In the genomic region with DNA sequence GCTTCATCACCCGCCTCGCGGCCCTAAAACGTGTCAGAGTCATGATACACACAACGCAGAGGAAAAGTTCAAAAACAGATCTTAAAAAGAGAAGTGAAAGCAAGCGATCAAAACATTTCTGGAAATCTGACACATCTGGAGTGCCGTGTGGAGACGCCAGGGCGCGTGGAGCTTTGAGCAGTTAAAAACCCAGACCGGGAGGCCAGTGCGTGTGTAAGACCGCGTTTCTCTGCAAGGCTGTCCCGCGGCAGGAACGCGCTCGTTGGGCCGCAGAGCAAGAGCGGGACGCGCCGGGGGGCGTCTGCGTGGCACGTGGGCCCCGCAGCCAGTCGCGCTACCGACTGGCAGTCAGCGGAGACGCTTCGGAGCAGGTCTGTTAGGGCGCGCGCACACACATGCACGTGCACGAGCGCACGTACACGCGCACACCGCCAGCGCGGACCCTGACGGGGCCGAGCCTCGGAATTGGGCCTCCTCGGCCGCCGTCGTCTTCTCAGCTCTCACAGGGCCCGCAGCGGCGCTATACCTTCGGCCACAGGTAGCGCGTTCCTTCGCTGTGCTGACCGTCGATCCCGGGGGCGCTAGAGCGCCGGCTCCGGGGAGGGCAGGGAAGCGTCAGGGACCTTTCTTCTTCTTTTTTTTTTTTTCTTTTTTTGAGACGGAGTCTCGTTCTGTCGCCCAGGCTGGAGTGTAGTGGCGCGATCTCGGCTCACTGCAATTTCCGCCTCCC, we compare ENCODE assay signal across 8 cellular contexts. TPM values are rescaled to one million over a fixed set of nuclear protein-coding genes. Genes with fewer than 3 reads are reported as not detected.
DNase-seq lines count a peak whose midpoint lies in the region; ATAC-seq and TF ChIP-seq lines count a peak whose summit lies in the region.

No MANE protein-coding gene starts in this region.

- no peak overlapping the region for H3K9ac ChIP-seq in HCT116 (ENCODE audit: low read length)
- H3K9ac ChIP-seq in SU-DHL-6 (ENCODE audit: low read length): peak overlapping the region; percentile 59
- peak overlapping the region; percentile 92 for H3K9ac ChIP-seq in adipocyte (ENCODE audit: low read length)
- H3K9ac ChIP-seq in parathyroid adenoma: no peak overlapping the region

- peaks cover 12% of the 10 kb centered on the region for H3F3A ChIP-seq in SU-DHL-6 (ENCODE audit: insufficient read depth)

- TF ChIP-seq CTCF in HCT116 (IDR thresholded peaks at IDR 0.05 in 2 of 3, conservative IDR thresholded peaks at IDR 0.05 in 1 of 3; ENCODE audit: borderline replicate concordance in 1 of 3, insufficient read depth in 1 of 3, low read depth in 2 of 3, low read length in 2 of 3) (peak; percentile 27 to 35 (median 27); a peak in 4 of 6 replicates), SU-DHL-6 (IDR thresholded peaks at IDR 0.05; ENCODE audit: insufficient read depth, low read length, poor library complexity, severe bottlenecking) (peak; percentile 32), cardiac muscle cell (IDR thresholded peaks at IDR 0.05; ENCODE audit: low read depth, low read length) (peak; percentile 45), parathyroid adenoma (IDR thresholded peaks at IDR 0.05) (no peak), tibial nerve (IDR thresholded peaks at IDR 0.05) (peak in 3 of 5 experiments; percentile 24 to 69 (median 57))

- H3K9me3 ChIP-seq in HCT116 (ENCODE audit: control insufficient read depth in 1 of 2, insufficient read depth in 1 of 2, low read depth in 1 of 2, low read length in 2 of 2) (no peaks in the 10 kb centered on the region), SU-DHL-6 (ENCODE audit: insufficient read depth, low read length) (no peaks in the 10 kb centered on the region), adipocyte (ENCODE audit: control insufficient read depth, low read length) (no peaks in the 10 kb centered on the region), cardiac muscle cell (ENCODE audit: low read depth) (no peaks in the 10 kb centered on the region), parathyroid adenoma (ENCODE audit: control insufficient read depth, low read length) (no peaks in the 10 kb centered on the region), tibial nerve (no peaks in the 10 kb centered on the region)

- peak; percentile 89 for ATAC-seq in HCT116

- H2AFZ ChIP-seq in HCT116 (ENCODE audit: low read depth, low read length, poor library complexity, severe bottlenecking) (no peak overlapping the region), SU-DHL-6 (ENCODE audit: low read depth, low read length, severe bottlenecking) (peak overlapping the region; percentile 92), parathyroid adenoma (peak overlapping the region; percentile 84)

- CTCF ChIA-PET in HCT116 (lab: Charles Lee): interaction anchor here (1.4 to 5.5 kb wide), 4 partner anchors 10 to 513 kb away, joined by 5 to 110 read pairs (median 18); no protein-coding TSS in a partner anchor

- no peaks in the 10 kb centered on the region for H4K20me1 ChIP-seq in HCT116 (ENCODE audit: insufficient read depth)
- no peaks in the 10 kb centered on the region for H4K20me1 ChIP-seq in SU-DHL-6 (ENCODE audit: low read depth, low read length)

- 1 to 2% methylated on average over 53 to 55 of the region's 75 CpGs for WGBS in tibial nerve, 2 donors

- RAD21 ChIA-PET in HCT116 (lab: Charles Lee; ENCODE audit: low non-redundant PET in 1 of 2, low total read pairs in 2 of 2, uncharacterized antibody in 2 of 2, unreplicated experiment in 2 of 2): interaction anchor here (0.7 to 0.8 kb wide), 3 partner anchors 10 to 512 kb away, joined by 3 to 5 read pairs (median 3); partner anchors contain the start of gene RNF6 (in 1 of the 2)

- H3K9me2 ChIP-seq in HCT116 (ENCODE audit: insufficient read depth) (no peaks in the 10 kb centered on the region), SU-DHL-6 (replicated peaks; ENCODE audit: insufficient read depth, low read length) (no peaks in the 10 kb centered on the region)

- intact Hi-C loops in HCT116 (cut with micrococcal nuclease): no loop called here

- H3K27me3 ChIP-seq in HCT116 (ENCODE audit: insufficient read depth, low read length) (no peaks in the 10 kb centered on the region), SU-DHL-6 (ENCODE audit: low read length) (no peaks in the 10 kb centered on the region), adipocyte (replicated peaks; ENCODE audit: control insufficient read depth, insufficient read depth, low read length) (no peaks in the 10 kb centered on the region), cardiac muscle cell (no peaks in the 10 kb centered on the region), parathyroid adenoma (ENCODE audit: control insufficient read depth, insufficient read depth, low read length) (no peaks in the 10 kb centered on the region), tibial nerve (no peaks in the 10 kb centered on the region)

- BruUV-seq in HCT116 (replicated peaks; lab: Mats Ljungman, UMichigan): no TSS peak

- H3K4me1 ChIP-seq in HCT116 (ENCODE audit: control insufficient read depth in 1 of 2, insufficient read depth in 2 of 2, low read length in 2 of 2) (peaks cover 0 to 8% of the 10 kb centered on the region in 2 experiments; a peak in 2 of 4 replicates), adipocyte (ENCODE audit: control insufficient read depth, insufficient read depth, low read length) (peaks cover 15% of the 10 kb centered on the region), cardiac muscle cell (ENCODE audit: low read depth) (no peaks in the 10 kb centered on the region), parathyroid adenoma (no peaks in the 10 kb centered on the region), tibial nerve (peaks cover 0 to 39% (median 5%) of the 10 kb centered on the region in 4 donors)

- peak; percentile 45 for DNase-seq in GM04503 (ENCODE audit: low read depth)
- DNase-seq in HCT116 (ENCODE audit: low read depth, low spot score): peak; percentile 65
- DNase-seq in MV-4-11 (lab: John Stamatoyannopoulos, UW): peak; percentile 96
- DNase-seq in adipocyte (ENCODE audit: low read depth): peak; percentile 88
- peak; percentile 70 to 96 for DNase-seq in cardiac muscle cell (ENCODE audit: low read depth in 1 of 2, low spot score in 1 of 2)
- DNase-seq in tibial nerve (ENCODE audit: low spot score in 2 of 2): peak; percentile 62 to 71

- H3K36me3 ChIP-seq in HCT116 (ENCODE audit: control insufficient read depth in 1 of 2, insufficient read depth in 2 of 2, low read length in 2 of 2) (no peaks in the 10 kb centered on the region), SU-DHL-6 (ENCODE audit: low read length) (no peaks in the 10 kb centered on the region), adipocyte (ENCODE audit: control insufficient read depth, insufficient read depth, low read length, severe bottlenecking) (no peaks in the 10 kb centered on the region), cardiac muscle cell (no peaks in the 10 kb centered on the region), parathyroid adenoma (ENCODE audit: control insufficient read depth, insufficient read depth, low read length) (no peaks in the 10 kb centered on the region), tibial nerve (peaks cover 0 to 10% (median 0%) of the 10 kb centered on the region in 3 donors)

- H3K79me2 ChIP-seq in HCT116 (ENCODE audit: insufficient read depth, low read length): no peaks in the 10 kb centered on the region
- no peaks in the 10 kb centered on the region for H3K79me2 ChIP-seq in SU-DHL-6 (ENCODE audit: insufficient read depth, low read length)
- no peaks in the 10 kb centered on the region for H3K79me2 ChIP-seq in parathyroid adenoma

- TF ChIP-seq POLR2A in HCT116 (IDR thresholded peaks at IDR 0.05; ENCODE audit: borderline replicate concordance, extremely low read depth, insufficient read depth, insufficient read length) (no peak), tibial nerve (IDR thresholded peaks at IDR 0.05) (peak; percentile 7 to 42)

- H3K4me3 ChIP-seq in HCT116 (replicated peaks in 1 of 2; ENCODE audit: low read depth in 1 of 2, low read length in 2 of 2): peak overlapping the region; percentile 7 to 32; a peak in 2 of 4 replicates
- H3K4me3 ChIP-seq in SU-DHL-6 (ENCODE audit: insufficient read depth, low read length, poor library complexity, severe bottlenecking): peak overlapping the region; percentile 47
- peak overlapping the region; percentile 91 for H3K4me3 ChIP-seq in adipocyte (ENCODE audit: low read length)
- H3K4me3 ChIP-seq in cardiac muscle cell: peak overlapping the region; percentile 34
- H3K4me3 ChIP-seq in parathyroid adenoma (ENCODE audit: low read depth, low read length): peak overlapping the region; percentile 65
- peak overlapping the region; percentile 61 to 73 (median 66) for H3K4me3 ChIP-seq in tibial nerve

- no peak overlapping the region for H3K27ac ChIP-seq in HCT116 (ENCODE audit: low read depth, low read length)
- peak overlapping the region; percentile 79 for H3K27ac ChIP-seq in SU-DHL-6 (ENCODE audit: low read depth, low read length)
- H3K27ac ChIP-seq in cardiac muscle cell: no peak overlapping the region
- peak overlapping the region; percentile 53 for H3K27ac ChIP-seq in parathyroid adenoma
- peak overlapping the region; percentile 79 to 90 (median 84) for H3K27ac ChIP-seq in tibial nerve

- no peak for TF ChIP-seq RAD21 in HCT116 (IDR thresholded peaks at IDR 0.05; ENCODE audit: low read depth)

- POLR2A ChIA-PET in HCT116 (lab: Charles Lee): interaction anchor here (1.7 kb wide), 1 partner anchor 512 kb away, joined by 5 read pairs; no protein-coding TSS in a partner anchor

- H3K4me2 ChIP-seq in HCT116 (ENCODE audit: low read length): peak overlapping the region; percentile 55
- peak overlapping the region; percentile 73 for H3K4me2 ChIP-seq in SU-DHL-6 (ENCODE audit: low read depth, low read length, poor library complexity, severe bottlenecking)
- H3K4me2 ChIP-seq in parathyroid adenoma (ENCODE audit: low read length): peak overlapping the region; percentile 86

- TF ChIP-seq EP300 in tibial nerve (IDR thresholded peaks at IDR 0.05): peak; percentile 45 to 85

TF ChIP-seq in HCT116, 20 proteins besides CTCF, POLR2A, EP300 and RAD21:
- TF ChIP-seq MAX (IDR thresholded peaks at IDR 0.05) (peak; percentile 51), SP1 (IDR thresholded peaks at IDR 0.05; ENCODE audit: low read depth) (no peak), CBX3 (IDR thresholded peaks at IDR 0.05; ENCODE audit: low read depth) (no peak)

RNA-seq across cellular contexts. Expression of gene RNF6, which starts 35.8 kb away (rescaled TPM):
- total RNA-seq in HCT116 (2021; ENCODE audit: unreplicated experiment) (33.2 TPM), cardiac muscle cell (17.0 and 19.4 TPM in 2 replicates), tibial nerve (10 to 100 TPM; 17.1 to 22.8 (median 19.3) TPM)
- 17.9 and 24.8 TPM in 2 replicates for polyA plus RNA-seq in HCT116 (2012)
- 23.7 and 25.0 TPM in 2 replicates for polyA plus RNA-seq in cardiac muscle cell

Comparison
In these comparisons a context has a peak if more than half of its experiments do, and no peak if none do; other contexts are left out.
1. DNase-seq: peak in every context shown above with its lines; median percentile 96 in MV-4-11; 88 in adipocyte; 83 in cardiac muscle cell; 66 in tibial nerve; 65 in HCT116; 45 in GM04503.
2. H3K27ac ChIP-seq: peak in SU-DHL-6 (single experiment), parathyroid adenoma (single experiment) and tibial nerve (4 of 4); none in HCT116 (single experiment) and cardiac muscle cell (single experiment).
3. H3K4me3 ChIP-seq: peak in every context shown above with its lines; median percentile 91 in adipocyte; 66 in tibial nerve; 65 in parathyroid adenoma; 47 in SU-DHL-6; 34 in cardiac muscle cell; 20 in HCT116.
4. H3K9ac ChIP-seq: peak in SU-DHL-6 (single experiment) and adipocyte (single experiment); none in HCT116 (single experiment) and parathyroid adenoma (single experiment).
5. Peak in every context shown above with its lines, with median percentiles within 50 percentile points of each other: H3K4me2 ChIP-seq.